1 cellular context compared by ENCODE assay signal in genomic region chr16:5504028-5504758, GRCh38.
TF ChIP-seq lines count a peak whose summit lies in the region.

No MANE protein-coding gene starts in this region.

TF ChIP-seq in SK-N-SH treated with all-trans-retinoic acid at 6 μM for 48 hours, 23 proteins besides CTCF, POLR2A, EP300 and RAD21 (continued from another document):
- peak; percentile 52; the same call in 1 of the 2 replicates for TF ChIP-seq TSHZ2 (CRISPR knock-in tag; IDR thresholded peaks at IDR 0.05)
